In genomic region chr5:37757980-37758582, GRCh38 we compare ENCODE assay signal across 19 cellular contexts.
DNase-seq lines count a peak whose midpoint lies in the region; ATAC-seq and TF ChIP-seq lines count a peak whose summit lies in the region.
"Had no signal": no experiment of that assay in that cellular context is flagged by ENCODE, and none has a peak within 500 bp of the region (broad histone marks: within the 10 kb centered on the region; RNA-seq: fewer than 3 reads in every experiment).

No MANE protein-coding gene starts in this region.

- H3K4me3 ChIP-seq in HFF-Myc (replicated peaks; ENCODE audit: low read depth, low read length) (no peak overlapping the region), epithelial cell of proximal tubule (ENCODE audit: low read depth, low read length) (no peak overlapping the region)
- H3K4me3 ChIP-seq: BLaER1 treated with 17β-estradiol and CSF1 and Interleukin-3, amounts not matched to agents 10 nM and 100 nM; mucosa of descending colon; right lobe of liver; suprapubic skin had no signal

- peak; percentile 9 for TF ChIP-seq CTCF in HFF-Myc (IDR thresholded peaks at IDR 0.05; ENCODE audit: low read depth, low read length, missing control alignments)
- peak; percentile 31 for TF ChIP-seq CTCF in epithelial cell of proximal tubule (conservative IDR thresholded peaks at IDR 0.05; ENCODE audit: low read depth, low read length)

- DNase-seq in EL (peak; percentile 13), HFF-Myc (ENCODE audit: extremely low read depth, low read depth) (no peak), RPMI7951 (ENCODE audit: low read depth) (peak; percentile 58), epithelial cell of proximal tubule (ENCODE audit: low read depth) (no peak), DMS79 treated with DMSO at 0.1 percent for 48 hours (lab: John Stamatoyannopoulos, UW) (no peak)
- DNase-seq in stimulated activated CD4-positive, alpha-beta T cell treated with anti-CD3 and anti-CD28 coated beads, Interleukin-4, amount 100 ng/mL, for 4 hours, result no peak
- DNase-seq: activated CD4-positive, alpha-beta T cell treated with anti-CD3 and anti-CD28 coated beads for 36 hours; activated naive CD4-positive, alpha-beta T cell treated with anti-CD3 and anti-CD28 coated beads, Interleukin-2, amount 10 ng/mL, durations not matched to agents 7 days and 5 days; effector CD4-positive, alpha-beta T cell; H9; left cardiac atrium; mucosa of descending colon; nucleus accumbens; right lobe of liver; stimulated activated CD4-positive, alpha-beta T cell treated with anti-CD3 and anti-CD28 coated beads, Interleukin-2, amount 100 ng/mL, for 24 hours; T-helper 17 cell had no signal

- ATAC-seq in GM21825 (IDR thresholded peaks at IDR 0.05; ENCODE audit: unreplicated experiment), result no peak
- ATAC-seq: activated CD4-positive, alpha-beta T cell treated with anti-CD3 and anti-CD28 coated beads for 36 hours; left cardiac atrium; mucosa of descending colon; right lobe of liver; T-helper 17 cell had no signal

Comparison
In these comparisons a context has a peak if more than half of its experiments do, and no peak if none do; other contexts are left out.
1. DNase-seq: peak in EL (single experiment) and RPMI7951 (single experiment); none in HFF-Myc (single experiment), epithelial cell of proximal tubule (single experiment), DMS79 treated with DMSO at 0.1 percent for 48 hours (single experiment) and stimulated activated CD4-positive, alpha-beta T cell treated with anti-CD3 and anti-CD28 coated beads, Interleukin-4, amount 100 ng/mL, for 4 hours (0 of 2).